In genomic region chr15:51051776-51052175, GRCh38 we compare ENCODE assay signal across 10 cellular contexts. TPM values are rescaled to one million over a fixed set of nuclear protein-coding genes. Genes with fewer than 3 reads are reported as not detected.
DNase-seq lines count a peak whose midpoint lies in the region; ATAC-seq and TF ChIP-seq lines count a peak whose summit lies in the region.
"Had no signal": no experiment of that assay in that cellular context is flagged by ENCODE, and none has a peak within 500 bp of the region (broad histone marks: within the 10 kb centered on the region; RNA-seq: fewer than 3 reads in every experiment).

No MANE protein-coding gene starts in this region.

- intact Hi-C loops in adrenal gland (cut with DNase I): no loop called here
- intact Hi-C loops in left ventricle myocardium inferior (cut with micrococcal nuclease): no loop called here
- intact Hi-C loops in spleen (cut with DNase I; ENCODE audit: low total_unique reads): no loop called here

- WGBS in GM23248 (ENCODE audit: low coverage in 1 of 2, low lambda C conversion rate in 2 of 2, missing lambda C conversion rate in 2 of 2), 2 experiments: 39 to 47% methylated on average over 3 of the region's 3 CpGs
- 51 to 67% (median 62%) methylated on average over 2 to 3 of the region's 3 CpGs for WGBS in adrenal gland, 4 donors
- 18 to 58% (median 48%) methylated on average over 3 of the region's 3 CpGs for WGBS in spleen, 5 donors

- H3K9me3 ChIP-seq in GM23248 (ENCODE audit: low read depth) (no peaks in the 10 kb centered on the region), adrenal gland (replicated peaks in 1 of 3) (no peaks in the 10 kb centered on the region), left ventricle myocardium inferior (replicated peaks) (no peaks in the 10 kb centered on the region), spleen (no peaks in the 10 kb centered on the region)

- H3K36me3 ChIP-seq in GM23248 (ENCODE audit: low read depth): no peaks in the 10 kb centered on the region
- no peaks in the 10 kb centered on the region for H3K36me3 ChIP-seq in adrenal gland (replicated peaks in 1 of 2)
- H3K36me3 ChIP-seq in left ventricle myocardium inferior: peaks cover 2% of the 10 kb centered on the region
- H3K36me3 ChIP-seq in spleen: peaks cover 0 to 15% (median 0%) of the 10 kb centered on the region in 6 donors

- no peaks in the 10 kb centered on the region for H3K9me2 ChIP-seq in GM23248 (ENCODE audit: insufficient read depth)

- no peak overlapping the region for H3K27ac ChIP-seq in GM23248
- peak overlapping the region in 1 of 5 donors; percentile 26 for H3K27ac ChIP-seq in adrenal gland
- H3K27ac ChIP-seq in left ventricle myocardium inferior (replicated peaks): no peak overlapping the region
- H3K27ac ChIP-seq in spleen: peak overlapping the region in 6 of 8 donors; percentile 13 to 59 (median 36)

- H3K9ac ChIP-seq in GM23248: no peak overlapping the region

- no peak for TF ChIP-seq POLR2A in adrenal gland (IDR thresholded peaks at IDR 0.05)
- TF ChIP-seq POLR2A in spleen (IDR thresholded peaks at IDR 0.05): no peak

- no peak for ATAC-seq in GM18909 (IDR thresholded peaks at IDR 0.05; ENCODE audit: poor library complexity, unreplicated experiment)
- no peak for ATAC-seq in GM21717 (IDR thresholded peaks at IDR 0.05; ENCODE audit: unreplicated experiment)
- ATAC-seq: stimulated activated memory B cell treated with anti-CD40 and anti-IgM and Interleukin-4, amounts not matched to agents 10 μg/mL and 1 μg/mL and 100 μg/mL, for 72 hours had no signal

- H3K27me3 ChIP-seq in GM23248 (replicated peaks; ENCODE audit: insufficient read depth) (no peaks in the 10 kb centered on the region), adrenal gland (no peaks in the 10 kb centered on the region), left ventricle myocardium inferior (ENCODE audit: low read depth) (no peaks in the 10 kb centered on the region), spleen (replicated peaks in 1 of 7) (no peaks in the 10 kb centered on the region)

- no peaks in the 10 kb centered on the region for H3F3A ChIP-seq in GM23248 (ENCODE audit: insufficient read depth)

- no peaks in the 10 kb centered on the region for H4K20me1 ChIP-seq in GM23248 (ENCODE audit: insufficient read depth)

- no peak overlapping the region for H3K4me3 ChIP-seq in GM23248
- H3K4me3 ChIP-seq in adrenal gland: no peak overlapping the region
- H3K4me3 ChIP-seq in left ventricle myocardium inferior: no peak overlapping the region
- no peak overlapping the region for H3K4me3 ChIP-seq in spleen

- H3K79me2 ChIP-seq in GM23248 (ENCODE audit: insufficient read depth): no peaks in the 10 kb centered on the region

- no peak for TF ChIP-seq CTCF in adrenal gland (IDR thresholded peaks at IDR 0.05)
- TF ChIP-seq CTCF in left ventricle myocardium inferior (IDR thresholded peaks at IDR 0.05; ENCODE audit: borderline replicate concordance): no peak
- no peak for TF ChIP-seq CTCF in spleen (IDR thresholded peaks at IDR 0.05 in 8 of 11, conservative IDR thresholded peaks at IDR 0.05 in 3 of 11)

- in situ Hi-C loops in GM23248 (cut with MboI): no loop called here

- DNase-seq in GM23248 (peak; percentile 44), adrenal gland (peak in 5 of 7 donors; percentile 33 to 62 (median 36)), left ventricle myocardium inferior (peak; percentile 52), spleen (no peak), NOMO-1 (lab: John Stamatoyannopoulos, UW; ENCODE audit: unreplicated experiment in 2 of 2) (no peak)
- no peak for DNase-seq in NK-92 treated with Interleukin-12 subunit alpha and Interleukin-12 subunit beta, amount 100 ng/mL, for 24 hours (lab: John Stamatoyannopoulos, UW)
- DNase-seq: NCI-H345 had no signal

- H3K4me1 ChIP-seq in GM23248 (ENCODE audit: insufficient read depth) (no peaks in the 10 kb centered on the region), adrenal gland (replicated peaks in 1 of 2) (peaks cover 0 to 10% of the 10 kb centered on the region in 2 donors), left ventricle myocardium inferior (peaks cover 48% of the 10 kb centered on the region), spleen (peaks cover 0 to 45% (median 21%) of the 10 kb centered on the region in 6 donors)

- H3K4me2 ChIP-seq in GM23248 (ENCODE audit: unreplicated experiment): no peak overlapping the region

- H2AFZ ChIP-seq in GM23248: no peak overlapping the region

RNA-seq across cellular contexts. Expression of gene TNFAIP8L3, which starts 42.9 kb away (rescaled TPM):
- total RNA-seq in GM23248 (2014; rRNA removed; shearing (Covaris generic)): 2.8 and 6.8 TPM in 2 replicates
- polyA plus RNA-seq in GM23248 (2016; fragmentation: Nextera tagmentation; extraction: Ambion mirVana) (2.0 and 2.5 TPM in 2 replicates), adrenal gland (1 to 10 TPM; 1.4 to 4.1 (median 2.0) TPM), spleen (10 to 100 TPM in 1 of 3 donors, 1 to 10 TPM in 2; 6.5 to 19.4 (median 9.3) TPM)
- total RNA-seq in adrenal gland (1 to 10 TPM; 1.1 to 4.5 (median 3.7) TPM), left ventricle myocardium inferior (6.0 TPM), spleen (10 to 100 TPM; 19.1 to 35.8 (median 24.6) TPM)

Comparison
In these comparisons a context has a peak if more than half of its experiments do, and no peak if none do; other contexts are left out.
1. DNase-seq: peak in GM23248 (single experiment), adrenal gland (5 of 7) and left ventricle myocardium inferior (single experiment); none in spleen (single experiment), NOMO-1 (0 of 2) and NK-92 treated with Interleukin-12 subunit alpha and Interleukin-12 subunit beta, amount 100 ng/mL, for 24 hours (single experiment).
2. H3K27ac ChIP-seq: peak in spleen (6 of 8); none in GM23248 (single experiment) and left ventricle myocardium inferior (single experiment).